Comparison of ENCODE assay signal across 12 cellular contexts in genomic region chr12:90013409-90013808, GRCh38.
DNase-seq lines count a peak whose midpoint lies in the region; ATAC-seq, FAIRE-seq and TF ChIP-seq lines count a peak whose summit lies in the region.
"Had no signal": no experiment of that assay in that cellular context is flagged by ENCODE, and none has a peak within 500 bp of the region (broad histone marks: within the 10 kb centered on the region; RNA-seq: fewer than 3 reads in every experiment).

No MANE protein-coding gene starts in this region.

- no peak for DNase-seq in GM13977 (ENCODE audit: low spot score)
- DNase-seq in SK-MEL-5 (ENCODE audit: low read depth, low spot score): peak; percentile 50
- DNase-seq in naive thymus-derived CD4-positive, alpha-beta T cell: peak in 2 of 9 donors; percentile 8 to 16
- DNase-seq in inferior parietal cortex (ENCODE audit: extremely low spot score): no peak
- no peak for DNase-seq in glutamatergic neuron
- DNase-seq in pancreas: no peak
- DNase-seq in NCI-H1930 (lab: John Stamatoyannopoulos, UW): no peak
- DNase-seq: adrenal gland, SHP77 had no signal

- TF ChIP-seq CTCF in GM13977 (IDR thresholded peaks at IDR 0.05; ENCODE audit: extremely low read depth, insufficient read depth, missing control alignments): peak; percentile 54
- no peak for TF ChIP-seq CTCF in glutamatergic neuron (IDR thresholded peaks at IDR 0.05; ENCODE audit: partially characterized antibody, unreplicated experiment)
- TF ChIP-seq CTCF in pancreas (IDR thresholded peaks at IDR 0.05): no peak

- H3K27ac Mint-ChIP-seq in naive thymus-derived CD4-positive, alpha-beta T cell: no peak overlapping the region
- H3K27ac Mint-ChIP-seq in glutamatergic neuron (ENCODE audit: unreplicated experiment): no peak overlapping the region

- H3K4me3 ChIP-seq in naive thymus-derived CD4-positive, alpha-beta T cell (ENCODE audit: low read length): no peak overlapping the region
- no peak overlapping the region for H3K4me3 ChIP-seq in pancreas
- H3K4me3 ChIP-seq: adrenal gland had no signal

- H3K27ac ChIP-seq in naive thymus-derived CD4-positive, alpha-beta T cell (ENCODE audit: low read depth, low read length): no peak overlapping the region
- H3K27ac ChIP-seq in pancreas: no peak overlapping the region
- H3K27ac ChIP-seq: adrenal gland had no signal

- intact Hi-C loops in naive thymus-derived CD4-positive, alpha-beta T cell (cut with micrococcal nuclease): loop anchor here in 1 of 2 donors (1.0 to 5.0 kb wide), 2 partner anchors 306 to 470 kb away; partner anchors contain the start of gene ATP2B1
- intact Hi-C loops in pancreas (cut with DNase I): no loop called here

- CTCF ChIA-PET in naive thymus-derived CD4-positive, alpha-beta T cell (lab: Charles Lee): interaction anchor here (0.6 to 2.3 kb wide), 2 partner anchors 376 to 470 kb away, joined by 3 to 4 read pairs; no protein-coding TSS in a partner anchor

- H3K36me3 Mint-ChIP-seq in naive thymus-derived CD4-positive, alpha-beta T cell: no peaks in the 10 kb centered on the region
- H3K36me3 Mint-ChIP-seq in glutamatergic neuron (ENCODE audit: unreplicated experiment): no peaks in the 10 kb centered on the region

- peaks cover 0 to 2% (median 0%) of the 10 kb centered on the region in 7 donors for H3K4me1 Mint-ChIP-seq in naive thymus-derived CD4-positive, alpha-beta T cell
- H3K4me1 Mint-ChIP-seq in glutamatergic neuron (ENCODE audit: low read depth, unreplicated experiment): no peaks in the 10 kb centered on the region

- H3K27me3 Mint-ChIP-seq in naive thymus-derived CD4-positive, alpha-beta T cell: peaks cover 0 to 3% (median 0%) of the 10 kb centered on the region in 5 donors
- H3K27me3 Mint-ChIP-seq in glutamatergic neuron (ENCODE audit: unreplicated experiment): no peaks in the 10 kb centered on the region

- POLR2A ChIA-PET in naive thymus-derived CD4-positive, alpha-beta T cell (lab: Charles Lee): interaction anchor here (0.6 kb wide), 1 partner anchor 786 kb away, joined by 3 read pairs; no protein-coding TSS in a partner anchor

- H3K4me3 Mint-ChIP-seq in naive thymus-derived CD4-positive, alpha-beta T cell: no peak overlapping the region
- H3K4me3 Mint-ChIP-seq in glutamatergic neuron (ENCODE audit: unreplicated experiment): no peak overlapping the region

- H3K36me3 ChIP-seq in naive thymus-derived CD4-positive, alpha-beta T cell (ENCODE audit: control insufficient read depth in 2 of 3, insufficient read depth in 3 of 3, low read length in 3 of 3): no peaks in the 10 kb centered on the region
- H3K36me3 ChIP-seq in pancreas: no peaks in the 10 kb centered on the region
- H3K36me3 ChIP-seq: adrenal gland had no signal

- no peaks in the 10 kb centered on the region for H3K9me3 ChIP-seq in naive thymus-derived CD4-positive, alpha-beta T cell (ENCODE audit: control insufficient read depth in 2 of 3, low read length in 3 of 3)
- no peaks in the 10 kb centered on the region for H3K9me3 ChIP-seq in pancreas
- H3K9me3 ChIP-seq: adrenal gland had no signal

- FAIRE-seq in pancreas (lab: Jason Lieb, UNC): no peak
- FAIRE-seq: H54, islet of Langerhans had no signal

- in situ Hi-C loops in GM13977 (cut with MboI; ENCODE audit: low pct_unique_long_range_greater_than_20kb, low sequenced_read_pairs, unreplicated experiment): no loop called here
- in situ Hi-C loops in SK-MEL-5 (cut with HindIII; ENCODE audit: low pct_unique_long_range_greater_than_20kb, low sequenced_read_pairs): no loop called here

- ATAC-seq in HG02623 (IDR thresholded peaks at IDR 0.05; ENCODE audit: unreplicated experiment): peak; percentile 85
- ATAC-seq in naive thymus-derived CD4-positive, alpha-beta T cell: peak; percentile 60
- no peak for ATAC-seq in pancreas

- H3K9me3 Mint-ChIP-seq in naive thymus-derived CD4-positive, alpha-beta T cell: no peaks in the 10 kb centered on the region
- no peaks in the 10 kb centered on the region for H3K9me3 Mint-ChIP-seq in glutamatergic neuron (ENCODE audit: unreplicated experiment)

- no peaks in the 10 kb centered on the region for H3K27me3 ChIP-seq in naive thymus-derived CD4-positive, alpha-beta T cell (ENCODE audit: control insufficient read depth in 2 of 2, insufficient read depth in 2 of 2, low read length in 2 of 2)
- no peaks in the 10 kb centered on the region for H3K27me3 ChIP-seq in pancreas
- H3K27me3 ChIP-seq: adrenal gland had no signal

- H3K4me1 ChIP-seq in naive thymus-derived CD4-positive, alpha-beta T cell (ENCODE audit: control insufficient read depth in 2 of 2, insufficient read depth in 2 of 2, low read length in 2 of 2): no peaks in the 10 kb centered on the region
- H3K4me1 ChIP-seq in pancreas: no peaks in the 10 kb centered on the region
- H3K4me1 ChIP-seq: adrenal gland had no signal

Comparison
In these comparisons a context has a peak if more than half of its experiments do, and no peak if none do; other contexts are left out.
1. ATAC-seq: peak in HG02623 (single experiment) and naive thymus-derived CD4-positive, alpha-beta T cell (single experiment); none in pancreas (0 of 4).